In the genomic region with DNA sequence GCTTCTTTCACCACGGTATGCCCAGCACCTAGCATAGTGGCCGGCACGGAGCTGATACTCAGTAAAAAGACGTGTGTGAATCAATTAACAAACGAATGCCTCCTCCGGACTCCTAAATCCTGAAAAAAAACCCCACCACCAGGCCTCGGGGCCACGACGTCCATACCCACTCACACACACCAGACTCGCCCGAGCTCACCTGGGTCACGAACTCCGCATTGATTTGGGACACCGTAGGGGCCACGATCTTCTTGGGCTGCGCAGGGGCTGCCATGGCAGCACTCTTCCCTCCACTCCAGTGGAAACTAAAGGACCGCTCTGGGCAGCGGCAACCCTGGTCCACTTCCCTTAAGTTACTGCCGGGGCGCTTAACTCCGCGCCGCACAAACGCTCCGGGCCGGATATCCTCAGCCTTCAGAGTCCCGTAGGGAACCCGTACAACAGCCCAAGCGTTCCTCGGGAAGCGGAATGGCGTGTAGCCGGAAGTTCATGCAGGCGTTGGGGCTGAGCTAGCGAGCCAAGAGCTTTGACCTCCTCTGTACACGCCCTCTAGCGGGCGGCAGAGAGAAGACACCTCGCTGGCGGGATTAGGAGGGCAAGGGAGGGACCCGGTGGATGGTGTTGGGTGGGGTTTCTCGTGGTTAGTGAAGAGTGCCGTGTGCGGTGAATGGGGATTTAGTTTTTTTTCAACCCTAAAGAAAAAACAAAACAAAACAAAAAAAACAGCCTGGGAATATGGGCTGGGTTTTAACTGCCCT, we compare ENCODE assay signal across 1 cellular context.
TF ChIP-seq lines count a peak whose summit lies in the region.

A gene (minus strand): TSS at position 403 of the 758 bp plus-strand sequence. CDS start 129 bp downstream, at position 274.

TF ChIP-seq in HepG2, 621 proteins besides CTCF, POLR2A, EP300 and RAD21 (continued from another document and continues in another):
- TF ChIP-seq, protein P1, sequence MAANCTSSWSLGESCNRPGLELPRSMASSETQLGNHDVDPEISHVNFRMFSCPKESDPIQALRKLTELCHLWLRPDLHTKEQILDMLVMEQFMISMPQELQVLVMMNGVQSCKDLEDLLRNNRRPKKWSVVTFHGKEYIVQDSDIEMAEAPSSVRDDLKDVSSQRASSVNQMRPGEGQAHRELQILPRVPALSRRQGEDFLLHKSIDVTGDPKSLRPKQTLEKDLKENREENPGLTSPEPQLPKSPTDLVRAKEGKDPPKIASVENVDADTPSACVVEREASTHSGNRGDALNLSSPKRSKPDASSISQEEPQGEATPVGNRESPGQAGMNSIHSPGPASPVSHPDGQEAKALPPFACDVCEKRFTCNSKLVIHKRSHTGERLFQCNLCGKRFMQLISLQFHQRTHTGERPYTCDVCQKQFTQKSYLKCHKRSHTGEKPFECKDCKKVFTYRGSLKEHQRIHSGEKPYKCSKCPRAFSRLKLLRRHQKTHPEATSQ (CRISPR knock-in tag; IDR thresholded peaks at IDR 0.05; ENCODE audit: borderline replicate concordance), result peak; percentile 73; the same call in 1 of the 2 replicates
- TF ChIP-seq ZNF138 (CRISPR knock-in tag; IDR thresholded peaks at IDR 0.05; ENCODE audit: low read depth) (no peak), ZNF253 (CRISPR knock-in tag; IDR thresholded peaks at IDR 0.05; ENCODE audit: borderline replicate concordance) (no peak), GABPB1 (CRISPR knock-in tag; IDR thresholded peaks at IDR 0.05) (peak; percentile 99), ZNF501 (CRISPR knock-in tag; IDR thresholded peaks at IDR 0.05) (peak; percentile 91), SATB2 (CRISPR knock-in tag; IDR thresholded peaks at IDR 0.05) (0 out of 2 replicates have a peak, but pooled peaks have one; percentile 60), PRMT3 (CRISPR knock-in tag; IDR thresholded peaks at IDR 0.05; ENCODE audit: borderline replicate concordance, low read depth) (0 out of 2 replicates have a peak, but pooled peaks have one; percentile 53), ZNF263 (CRISPR knock-in tag; IDR thresholded peaks at IDR 0.05) (peak; percentile 34; the same call in 1 of the 2 replicates), NBN (conservative IDR thresholded peaks at IDR 0.05) (no peak), MEIS2 (CRISPR knock-in tag; IDR thresholded peaks at IDR 0.05) (peak; percentile 81; the same call in 1 of the 2 replicates), XRCC5 (optimal IDR thresholded peaks at IDR 0.05; ENCODE audit: low read length) (peak; percentile 99), POLR2G (IDR thresholded peaks at IDR 0.05; ENCODE audit: low read depth, low read length) (peak; percentile 94), ZMYM4 (CRISPR knock-in tag; IDR thresholded peaks at IDR 0.05) (peak; percentile 99), SMYD3 (CRISPR knock-in tag; IDR thresholded peaks at IDR 0.05) (0 out of 2 replicates have a peak, but pooled peaks have one; percentile 59), RCOR2 (CRISPR knock-in tag; IDR thresholded peaks at IDR 0.05) (no peak), MZF1 (CRISPR knock-in tag; IDR thresholded peaks at IDR 0.05; ENCODE audit: borderline replicate concordance) (no peak), ZNF761 (CRISPR knock-in tag; conservative IDR thresholded peaks at IDR 0.05) (peak; percentile 52; the same call in 1 of the 2 replicates), ZNF816 (CRISPR knock-in tag; IDR thresholded peaks at IDR 0.05; ENCODE audit: borderline replicate concordance) (peak; percentile 62; the same call in 1 of the 2 replicates), U2AF1 (optimal IDR thresholded peaks at IDR 0.05; ENCODE audit: low read depth, low read length) (peak; percentile 84), ZNF569 (CRISPR knock-in tag; IDR thresholded peaks at IDR 0.05; ENCODE audit: borderline replicate concordance) (0 out of 2 replicates have a peak, but pooled peaks have one; percentile 60), ISX (CRISPR knock-in tag; conservative IDR thresholded peaks at IDR 0.05) (no peak), NR1H2 (CRISPR knock-in tag; IDR thresholded peaks at IDR 0.05; ENCODE audit: borderline replicate concordance, low read depth) (peak; percentile 53; the same call in 1 of the 2 replicates), ZNF3 (CRISPR knock-in tag; IDR thresholded peaks at IDR 0.05) (peak; percentile 48; the same call in 1 of the 2 replicates), ZNF678 (CRISPR knock-in tag; IDR thresholded peaks at IDR 0.05) (peak; percentile 65; the same call in 1 of the 2 replicates), ZC3H4 (CRISPR knock-in tag; IDR thresholded peaks at IDR 0.05; ENCODE audit: borderline replicate concordance) (no peak), CHCHD3 (CRISPR knock-in tag; IDR thresholded peaks at IDR 0.05) (no peak), NKX3-1 (CRISPR knock-in tag; IDR thresholded peaks at IDR 0.05) (peak; percentile 70; the same call in 1 of the 2 replicates), TAF1 (CRISPR knock-in tag; IDR thresholded peaks at IDR 0.05) (peak; percentile 94), ZFY (CRISPR knock-in tag; IDR thresholded peaks at IDR 0.05) (peak; percentile 72), PHB2 (IDR thresholded peaks at IDR 0.05; ENCODE audit: partially characterized antibody) (no peak), KMT2A (CRISPR knock-in tag; IDR thresholded peaks at IDR 0.05) (peak; percentile 98)
- TF ChIP-seq, protein P2, sequence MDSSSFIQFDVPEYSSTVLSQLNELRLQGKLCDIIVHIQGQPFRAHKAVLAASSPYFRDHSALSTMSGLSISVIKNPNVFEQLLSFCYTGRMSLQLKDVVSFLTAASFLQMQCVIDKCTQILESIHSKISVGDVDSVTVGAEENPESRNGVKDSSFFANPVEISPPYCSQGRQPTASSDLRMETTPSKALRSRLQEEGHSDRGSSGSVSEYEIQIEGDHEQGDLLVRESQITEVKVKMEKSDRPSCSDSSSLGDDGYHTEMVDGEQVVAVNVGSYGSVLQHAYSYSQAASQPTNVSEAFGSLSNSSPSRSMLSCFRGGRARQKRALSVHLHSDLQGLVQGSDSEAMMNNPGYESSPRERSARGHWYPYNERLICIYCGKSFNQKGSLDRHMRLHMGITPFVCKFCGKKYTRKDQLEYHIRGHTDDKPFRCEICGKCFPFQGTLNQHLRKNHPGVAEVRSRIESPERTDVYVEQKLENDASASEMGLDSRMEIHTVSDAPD (CRISPR knock-in tag; IDR thresholded peaks at IDR 0.05), result no peak; the same call in 1 of the 2 replicates
- TF ChIP-seq, protein P3, sequence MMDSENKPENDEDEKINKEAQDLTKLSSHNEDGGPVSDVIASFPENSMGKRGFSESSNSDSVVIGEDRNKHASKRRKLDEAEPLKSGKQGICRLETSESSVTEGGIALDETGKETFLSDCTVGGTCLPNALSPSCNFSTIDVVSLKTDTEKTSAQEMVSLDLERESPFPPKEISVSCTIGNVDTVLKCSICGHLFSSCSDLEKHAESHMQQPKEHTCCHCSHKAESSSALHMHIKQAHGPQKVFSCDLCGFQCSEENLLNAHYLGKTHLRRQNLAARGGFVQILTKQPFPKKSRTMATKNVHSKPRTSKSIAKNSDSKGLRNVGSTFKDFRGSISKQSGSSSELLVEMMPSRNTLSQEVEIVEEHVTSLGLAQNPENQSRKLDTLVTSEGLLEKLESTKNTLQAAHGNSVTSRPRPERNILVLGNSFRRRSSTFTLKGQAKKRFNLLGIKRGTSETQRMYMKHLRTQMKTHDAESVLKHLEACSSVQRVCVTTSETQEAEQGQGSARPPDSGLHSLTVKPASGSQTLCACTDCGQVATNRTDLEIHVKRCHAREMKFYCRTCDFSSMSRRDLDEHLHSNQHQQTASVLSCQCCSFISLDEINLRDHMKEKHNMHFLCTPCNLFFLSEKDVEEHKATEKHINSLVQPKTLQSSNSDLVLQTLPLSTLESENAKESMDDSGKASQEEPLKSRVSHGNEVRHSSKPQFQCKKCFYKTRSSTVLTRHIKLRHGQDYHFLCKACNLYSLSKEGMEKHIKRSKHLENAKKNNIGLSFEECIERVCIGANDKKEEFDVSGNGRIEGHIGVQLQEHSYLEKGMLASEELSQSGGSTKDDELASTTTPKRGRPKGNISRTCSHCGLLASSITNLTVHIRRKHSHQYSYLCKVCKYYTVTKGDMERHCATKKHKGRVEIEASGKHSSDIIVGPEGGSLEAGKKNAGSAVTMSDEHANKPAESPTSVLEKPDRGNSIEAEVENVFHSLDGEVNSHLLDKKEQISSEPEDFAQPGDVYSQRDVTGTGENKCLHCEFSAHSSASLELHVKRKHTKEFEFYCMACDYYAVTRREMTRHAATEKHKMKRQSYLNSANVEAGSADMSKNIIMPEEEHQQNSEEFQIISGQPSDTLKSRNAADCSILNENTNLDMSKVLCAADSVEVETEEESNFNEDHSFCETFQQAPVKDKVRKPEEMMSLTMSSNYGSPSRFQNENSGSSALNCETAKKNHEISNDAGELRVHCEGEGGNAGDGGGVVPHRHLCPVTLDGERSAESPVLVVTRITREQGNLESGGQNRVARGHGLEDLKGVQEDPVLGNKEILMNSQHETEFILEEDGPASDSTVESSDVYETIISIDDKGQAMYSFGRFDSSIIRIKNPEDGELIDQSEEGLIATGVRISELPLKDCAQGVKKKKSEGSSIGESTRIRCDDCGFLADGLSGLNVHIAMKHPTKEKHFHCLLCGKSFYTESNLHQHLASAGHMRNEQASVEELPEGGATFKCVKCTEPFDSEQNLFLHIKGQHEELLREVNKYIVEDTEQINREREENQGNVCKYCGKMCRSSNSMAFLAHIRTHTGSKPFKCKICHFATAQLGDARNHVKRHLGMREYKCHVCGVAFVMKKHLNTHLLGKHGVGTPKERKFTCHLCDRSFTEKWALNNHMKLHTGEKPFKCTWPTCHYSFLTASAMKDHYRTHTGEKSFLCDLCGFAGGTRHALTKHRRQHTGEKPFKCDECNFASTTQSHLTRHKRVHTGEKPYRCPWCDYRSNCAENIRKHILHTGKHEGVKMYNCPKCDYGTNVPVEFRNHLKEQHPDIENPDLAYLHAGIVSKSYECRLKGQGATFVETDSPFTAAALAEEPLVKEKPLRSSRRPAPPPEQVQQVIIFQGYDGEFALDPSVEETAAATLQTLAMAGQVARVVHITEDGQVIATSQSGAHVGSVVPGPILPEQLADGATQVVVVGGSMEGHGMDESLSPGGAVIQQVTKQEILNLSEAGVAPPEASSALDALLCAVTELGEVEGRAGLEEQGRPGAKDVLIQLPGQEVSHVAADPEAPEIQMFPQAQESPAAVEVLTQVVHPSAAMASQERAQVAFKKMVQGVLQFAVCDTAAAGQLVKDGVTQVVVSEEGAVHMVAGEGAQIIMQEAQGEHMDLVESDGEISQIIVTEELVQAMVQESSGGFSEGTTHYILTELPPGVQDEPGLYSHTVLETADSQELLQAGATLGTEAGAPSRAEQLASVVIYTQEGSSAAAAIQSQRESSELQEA (CRISPR knock-in tag; IDR thresholded peaks at IDR 0.05; ENCODE audit: not compliant biosample characterization), result peak; percentile 28
- TF ChIP-seq, protein P4, sequence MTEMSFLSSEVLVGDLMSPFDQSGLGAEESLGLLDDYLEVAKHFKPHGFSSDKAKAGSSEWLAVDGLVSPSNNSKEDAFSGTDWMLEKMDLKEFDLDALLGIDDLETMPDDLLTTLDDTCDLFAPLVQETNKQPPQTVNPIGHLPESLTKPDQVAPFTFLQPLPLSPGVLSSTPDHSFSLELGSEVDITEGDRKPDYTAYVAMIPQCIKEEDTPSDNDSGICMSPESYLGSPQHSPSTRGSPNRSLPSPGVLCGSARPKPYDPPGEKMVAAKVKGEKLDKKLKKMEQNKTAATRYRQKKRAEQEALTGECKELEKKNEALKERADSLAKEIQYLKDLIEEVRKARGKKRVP (CRISPR knock-in tag; IDR thresholded peaks at IDR 0.05), result peak in 1 of 2 experiments; percentile 78; a peak in 2 of 4 replicates
- TF ChIP-seq, protein P5, sequence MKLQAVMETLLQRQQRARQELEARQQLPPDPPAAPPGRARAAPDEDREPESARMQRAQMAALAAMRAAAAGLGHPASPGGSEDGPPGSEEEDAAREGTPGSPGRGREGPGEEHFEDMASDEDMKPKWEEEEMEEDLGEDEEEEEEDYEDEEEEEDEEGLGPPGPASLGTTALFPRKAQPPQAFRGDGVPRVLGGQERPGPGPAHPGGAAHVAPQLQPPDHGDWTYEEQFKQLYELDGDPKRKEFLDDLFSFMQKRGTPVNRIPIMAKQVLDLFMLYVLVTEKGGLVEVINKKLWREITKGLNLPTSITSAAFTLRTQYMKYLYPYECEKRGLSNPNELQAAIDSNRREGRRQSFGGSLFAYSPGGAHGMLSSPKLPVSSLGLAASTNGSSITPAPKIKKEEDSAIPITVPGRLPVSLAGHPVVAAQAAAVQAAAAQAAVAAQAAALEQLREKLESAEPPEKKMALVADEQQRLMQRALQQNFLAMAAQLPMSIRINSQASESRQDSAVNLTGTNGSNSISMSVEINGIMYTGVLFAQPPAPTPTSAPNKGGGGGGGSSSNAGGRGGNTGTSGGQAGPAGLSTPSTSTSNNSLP (IDR thresholded peaks at IDR 0.05; ENCODE audit: low read depth, low read length), result peak; percentile 39; the same call in 1 of the 2 replicates
- TF ChIP-seq, protein P6, sequence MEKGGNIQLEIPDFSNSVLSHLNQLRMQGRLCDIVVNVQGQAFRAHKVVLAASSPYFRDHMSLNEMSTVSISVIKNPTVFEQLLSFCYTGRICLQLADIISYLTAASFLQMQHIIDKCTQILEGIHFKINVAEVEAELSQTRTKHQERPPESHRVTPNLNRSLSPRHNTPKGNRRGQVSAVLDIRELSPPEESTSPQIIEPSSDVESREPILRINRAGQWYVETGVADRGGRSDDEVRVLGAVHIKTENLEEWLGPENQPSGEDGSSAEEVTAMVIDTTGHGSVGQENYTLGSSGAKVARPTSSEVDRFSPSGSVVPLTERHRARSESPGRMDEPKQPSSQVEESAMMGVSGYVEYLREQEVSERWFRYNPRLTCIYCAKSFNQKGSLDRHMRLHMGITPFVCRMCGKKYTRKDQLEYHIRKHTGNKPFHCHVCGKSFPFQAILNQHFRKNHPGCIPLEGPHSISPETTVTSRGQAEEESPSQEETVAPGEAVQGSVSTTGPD (CRISPR knock-in tag; IDR thresholded peaks at IDR 0.05), result no peak
- TF ChIP-seq, protein P7, sequence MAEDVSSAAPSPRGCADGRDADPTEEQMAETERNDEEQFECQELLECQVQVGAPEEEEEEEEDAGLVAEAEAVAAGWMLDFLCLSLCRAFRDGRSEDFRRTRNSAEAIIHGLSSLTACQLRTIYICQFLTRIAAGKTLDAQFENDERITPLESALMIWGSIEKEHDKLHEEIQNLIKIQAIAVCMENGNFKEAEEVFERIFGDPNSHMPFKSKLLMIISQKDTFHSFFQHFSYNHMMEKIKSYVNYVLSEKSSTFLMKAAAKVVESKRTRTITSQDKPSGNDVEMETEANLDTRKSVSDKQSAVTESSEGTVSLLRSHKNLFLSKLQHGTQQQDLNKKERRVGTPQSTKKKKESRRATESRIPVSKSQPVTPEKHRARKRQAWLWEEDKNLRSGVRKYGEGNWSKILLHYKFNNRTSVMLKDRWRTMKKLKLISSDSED (CRISPR knock-in tag; IDR thresholded peaks at IDR 0.05), result no peak
- TF ChIP-seq, protein P8, sequence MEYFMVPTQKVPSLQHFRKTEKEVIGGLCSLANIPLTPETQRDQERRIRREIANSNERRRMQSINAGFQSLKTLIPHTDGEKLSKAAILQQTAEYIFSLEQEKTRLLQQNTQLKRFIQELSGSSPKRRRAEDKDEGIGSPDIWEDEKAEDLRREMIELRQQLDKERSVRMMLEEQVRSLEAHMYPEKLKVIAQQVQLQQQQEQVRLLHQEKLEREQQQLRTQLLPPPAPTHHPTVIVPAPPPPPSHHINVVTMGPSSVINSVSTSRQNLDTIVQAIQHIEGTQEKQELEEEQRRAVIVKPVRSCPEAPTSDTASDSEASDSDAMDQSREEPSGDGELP (IDR thresholded peaks at IDR 0.05; ENCODE audit: borderline replicate concordance, low read depth), result peak; percentile 32; the same call in 1 of the 2 replicates
- TF ChIP-seq, protein P9, sequence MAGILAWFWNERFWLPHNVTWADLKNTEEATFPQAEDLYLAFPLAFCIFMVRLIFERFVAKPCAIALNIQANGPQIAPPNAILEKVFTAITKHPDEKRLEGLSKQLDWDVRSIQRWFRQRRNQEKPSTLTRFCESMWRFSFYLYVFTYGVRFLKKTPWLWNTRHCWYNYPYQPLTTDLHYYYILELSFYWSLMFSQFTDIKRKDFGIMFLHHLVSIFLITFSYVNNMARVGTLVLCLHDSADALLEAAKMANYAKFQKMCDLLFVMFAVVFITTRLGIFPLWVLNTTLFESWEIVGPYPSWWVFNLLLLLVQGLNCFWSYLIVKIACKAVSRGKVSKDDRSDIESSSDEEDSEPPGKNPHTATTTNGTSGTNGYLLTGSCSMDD (CRISPR knock-in tag; IDR thresholded peaks at IDR 0.05), result no peak
